ENCODE assay signal across 16 cellular contexts in genomic region chr12:79983969-79984629, GRCh38. TPM values are rescaled to one million over a fixed set of nuclear protein-coding genes. Genes with fewer than 3 reads are reported as not detected.
DNase-seq lines count a peak whose midpoint lies in the region; ATAC-seq, FAIRE-seq and TF ChIP-seq lines count a peak whose summit lies in the region.
"Had no signal": no experiment of that assay in that cellular context is flagged by ENCODE, and none has a peak within 500 bp of the region (broad histone marks: within the 10 kb centered on the region; RNA-seq: fewer than 3 reads in every experiment).

No MANE protein-coding gene starts in this region.

- TF ChIP-seq CTCF in astrocyte (IDR thresholded peaks at IDR 0.05; ENCODE audit: insufficient read depth, low read depth, low read length) (no peak), Caco-2 (IDR thresholded peaks at IDR 0.05; ENCODE audit: insufficient read depth in 1 of 2, low read depth in 1 of 2, low read length in 1 of 2, severe bottlenecking in 1 of 2, unreplicated experiment in 1 of 2) (no peak)

- POLR2A ChIA-PET in Caco-2 (lab: Charles Lee) = no interaction called here

- H3K9me3 Mint-ChIP-seq in astrocyte (ENCODE audit: unreplicated experiment) (no peaks in the 10 kb centered on the region), Caco-2 (ENCODE audit: unreplicated experiment) (peaks cover 7% of the 10 kb centered on the region)
- H3K9me3 Mint-ChIP-seq: H9; neural crest cell; stimulated activated naive CD8-positive, alpha-beta T cell treated with anti-CD3 and anti-CD28 coated beads, Interleukin-15, amount 100 ng/mL, for 72 hours had no signal

- no peak for ATAC-seq in GM18502 (IDR thresholded peaks at IDR 0.05; ENCODE audit: poor library complexity, unreplicated experiment)
- ATAC-seq in GM18870 (IDR thresholded peaks at IDR 0.05; ENCODE audit: unreplicated experiment) = no peak
- no peak for ATAC-seq in GM18519 (IDR thresholded peaks at IDR 0.05; ENCODE audit: low FRiP score, unreplicated experiment)
- ATAC-seq: stimulated activated naive CD8-positive, alpha-beta T cell treated with anti-CD3 and anti-CD28 coated beads, Interleukin-15, amount 100 ng/mL, for 72 hours had no signal

- H2AFZ ChIP-seq in astrocyte (ENCODE audit: low read depth, low read length) = peak overlapping the region; percentile 59

- no peaks in the 10 kb centered on the region for H3K36me3 ChIP-seq in astrocyte (ENCODE audit: insufficient read depth, low read length)
- no peaks in the 10 kb centered on the region for H3K36me3 ChIP-seq in Caco-2 (ENCODE audit: control insufficient read depth, insufficient read depth, low read length)
- H3K36me3 ChIP-seq: BE2C had no signal

- H3K27ac ChIP-seq in astrocyte (ENCODE audit: low read depth, low read length) = peak overlapping the region; percentile 71

- intact Hi-C loops in Caco-2 (cut with micrococcal nuclease; ENCODE audit: unreplicated experiment) = loop anchor here (10.0 kb wide), 1 partner anchor 201 kb away; no protein-coding TSS in a partner anchor

- H3K27me3 ChIP-seq in astrocyte (ENCODE audit: insufficient read depth, low read length) (no peaks in the 10 kb centered on the region), Caco-2 (replicated peaks; ENCODE audit: control insufficient read depth, insufficient read depth, low read length) (no peaks in the 10 kb centered on the region)

- peaks cover 36% of the 10 kb centered on the region for H3K4me1 Mint-ChIP-seq in astrocyte (ENCODE audit: low read depth, unreplicated experiment)
- H3K4me1 Mint-ChIP-seq in Caco-2 (ENCODE audit: low read depth, unreplicated experiment) = peaks cover 27% of the 10 kb centered on the region
- H3K4me1 Mint-ChIP-seq: H9; neural crest cell; stimulated activated naive CD8-positive, alpha-beta T cell treated with anti-CD3 and anti-CD28 coated beads, Interleukin-15, amount 100 ng/mL, for 72 hours had no signal

- H3K9ac ChIP-seq in astrocyte (ENCODE audit: low read length) = peak overlapping the region; percentile 21

- no TSS peak for BruUV-seq in Caco-2 (replicated peaks; lab: Mats Ljungman, UMichigan)

- H3K27me3 Mint-ChIP-seq in astrocyte (ENCODE audit: low read depth, unreplicated experiment) = no peaks in the 10 kb centered on the region
- H3K27me3 Mint-ChIP-seq in Caco-2 (ENCODE audit: insufficient read depth, unreplicated experiment) = no peaks in the 10 kb centered on the region

- no peaks in the 10 kb centered on the region for H4K20me1 ChIP-seq in astrocyte (ENCODE audit: insufficient read depth, low read length)

- H3K4me2 ChIP-seq in astrocyte (ENCODE audit: low read length) = peak overlapping the region; percentile 51

- H3K27ac Mint-ChIP-seq in astrocyte (ENCODE audit: unreplicated experiment) (peak overlapping the region; percentile 96), Caco-2 (ENCODE audit: unreplicated experiment) (no peak overlapping the region)
- H3K27ac Mint-ChIP-seq: stimulated activated naive CD8-positive, alpha-beta T cell treated with anti-CD3 and anti-CD28 coated beads, Interleukin-15, amount 100 ng/mL, for 72 hours had no signal

- H3K4me3 ChIP-seq in astrocyte (ENCODE audit: insufficient read depth, low read depth, low read length) (no peak overlapping the region), Caco-2 (ENCODE audit: low read depth, low read length) (no peak overlapping the region)

- H3K4me1 ChIP-seq in astrocyte (ENCODE audit: insufficient read depth, low read length) (peaks cover 25% of the 10 kb centered on the region), Caco-2 (0 out of 2 replicates have a peak, but pooled peaks cover 5% of the 10 kb centered on the region)
- H3K4me1 ChIP-seq: BE2C had no signal

- CTCF ChIA-PET in Caco-2 (lab: Charles Lee) = no interaction called here

- no peaks in the 10 kb centered on the region for H3K36me3 Mint-ChIP-seq in astrocyte (ENCODE audit: low read depth, unreplicated experiment)
- peaks cover 6% of the 10 kb centered on the region for H3K36me3 Mint-ChIP-seq in Caco-2 (ENCODE audit: insufficient read depth, unreplicated experiment)

- H3K4me3 Mint-ChIP-seq in astrocyte (ENCODE audit: unreplicated experiment) (no peak overlapping the region), Caco-2 (ENCODE audit: unreplicated experiment) (no peak overlapping the region)
- H3K4me3 Mint-ChIP-seq: H9; neural crest cell; stimulated activated naive CD8-positive, alpha-beta T cell treated with anti-CD3 and anti-CD28 coated beads, Interleukin-15, amount 100 ng/mL, for 72 hours had no signal

- no peaks in the 10 kb centered on the region for H3K79me2 ChIP-seq in astrocyte (ENCODE audit: insufficient read depth, low read length)

- H3K9me3 ChIP-seq in astrocyte (ENCODE audit: insufficient read depth, low read depth, low read length) (no peaks in the 10 kb centered on the region), Caco-2 (no peaks in the 10 kb centered on the region)
- H3K9me3 ChIP-seq: BE2C had no signal

- FAIRE-seq in astrocyte (lab: Jason Lieb, UNC) = peak; percentile 86

- DNase-seq in AG08395 (ENCODE audit: low spot score) (peak; percentile 57), HS-5 (ENCODE audit: low read depth) (peak; percentile 26), astrocyte (ENCODE audit: low read depth) (peak; percentile 88), kidney glomerular epithelial cell (lab: John Stamatoyannopoulos, UW) (peak; percentile 42), Caco-2 (no peak)
- DNase-seq: activated CD8-positive, alpha-beta memory T cell treated with anti-CD3 and anti-CD28 coated beads, Interleukin-2, amount 50 U/mL, for 4 hours; amniotic stem cell; BE2C; H9; NK-92 treated with Interleukin-12 subunit alpha and Interleukin-12 subunit beta, amount 100 ng/mL, for 24 hours; stimulated activated CD4-positive, alpha-beta T cell treated with anti-CD3 and anti-CD28 coated beads, Interleukin-1b, Interleukin-23, amount 100 ng/mL, for 48 hours; stimulated activated naive CD8-positive, alpha-beta T cell treated with anti-CD3 and anti-CD28 coated beads, Interleukin-15, amount 100 ng/mL, for 72 hours had no signal

RNA-seq across cellular contexts. Expression of gene PPP1R12A, which starts 49.2 kb away (rescaled TPM):
- 113 and 115 TPM in 2 replicates for total RNA-seq in astrocyte
- total RNA-seq in Caco-2 (2022) = 60.7 and 62.5 TPM in 2 replicates

Comparison
In these comparisons a context has a peak if more than half of its experiments do, and no peak if none do; other contexts are left out.
1. DNase-seq: peak in AG08395 (single experiment), HS-5 (single experiment), astrocyte (single experiment) and kidney glomerular epithelial cell (single experiment); none in Caco-2 (0 of 2).